8 cellular contexts compared by ENCODE assay signal in genomic region chr15:68553994-68554715, GRCh38. TPM values are rescaled to one million over a fixed set of nuclear protein-coding genes. Genes with fewer than 3 reads are reported as not detected.
DNase-seq lines count a peak whose midpoint lies in the region; ATAC-seq, FAIRE-seq and TF ChIP-seq lines count a peak whose summit lies in the region.

No MANE protein-coding gene starts in this region.

- H3K36me3 Mint-ChIP-seq in naive thymus-derived CD8-positive, alpha-beta T cell, result no peaks in the 10 kb centered on the region

- H3K27me3 ChIP-seq in endothelial cell of umbilical vein (ENCODE audit: control insufficient read depth in 2 of 2, insufficient read depth in 2 of 2, low read length in 2 of 2), result peaks cover 4 to 8% of the 10 kb centered on the region in 2 experiments
- no peaks in the 10 kb centered on the region for H3K27me3 ChIP-seq in thoracic aorta (replicated peaks; ENCODE audit: insufficient read depth)

- H4K20me1 ChIP-seq in endothelial cell of umbilical vein (replicated peaks; ENCODE audit: control insufficient read depth, extremely low read depth, insufficient read depth, low read length), result no peaks in the 10 kb centered on the region

- H3K4me3 ChIP-seq in endothelial cell of umbilical vein (replicated peaks in 1 of 3; ENCODE audit: insufficient read depth in 1 of 3, low read depth in 1 of 3, low read length in 3 of 3) (no peak overlapping the region), thoracic aorta (no peak overlapping the region)

- H3K27ac Mint-ChIP-seq in naive thymus-derived CD8-positive, alpha-beta T cell, result no peak overlapping the region

- POLR2A ChIA-PET in endothelial cell of umbilical vein (lab: Charles Lee), result interaction anchor here (1.1 kb wide), 1 partner anchor 322 kb away, joined by 4 read pairs; no protein-coding TSS in a partner anchor
- POLR2A ChIA-PET in naive thymus-derived CD8-positive, alpha-beta T cell (lab: Charles Lee), result no interaction called here

- CTCF ChIA-PET in endothelial cell of umbilical vein (lab: Charles Lee), result interaction anchor here (0.6 to 18.5 kb wide), 43 partner anchors 10 to 477 kb away, joined by 3 to 728 read pairs (median 4); no protein-coding TSS in a partner anchor

- H3K27ac ChIP-seq in endothelial cell of umbilical vein (ENCODE audit: insufficient read depth, low read depth, low read length) (no peak overlapping the region), thoracic aorta (no peak overlapping the region)

- H3K4me1 Mint-ChIP-seq in naive thymus-derived CD8-positive, alpha-beta T cell, result peaks cover 7 to 9% (median 8%) of the 10 kb centered on the region in 4 donors

- no peak overlapping the region for H3K9ac ChIP-seq in endothelial cell of umbilical vein (replicated peaks; ENCODE audit: extremely low read depth, insufficient read depth, low read length)

- no peak overlapping the region for H2AFZ ChIP-seq in endothelial cell of umbilical vein (ENCODE audit: low read depth, low read length)

- H3K4me2 ChIP-seq in endothelial cell of umbilical vein (ENCODE audit: insufficient read depth, low read length), result no peak overlapping the region

- dilution Hi-C loops in endothelial cell of umbilical vein (cut with MboI; ENCODE audit: extremely low pct_ligation_motif_present, low sequenced_read_pairs), result no loop called here

- H3K9me3 ChIP-seq in endothelial cell of umbilical vein (replicated peaks; ENCODE audit: control insufficient read depth, insufficient read depth, low read length) (no peaks in the 10 kb centered on the region), thoracic aorta (no peaks in the 10 kb centered on the region)

- intact Hi-C loops in endothelial cell of umbilical vein (cut with micrococcal nuclease), result loop anchor here (1.0 to 5.0 kb wide), 6 partner anchors 120 to 371 kb away; partner anchors contain the start of gene ANP32A

- peaks cover 37 to 74% (median 58%) of the 10 kb centered on the region in 5 donors for H3K27me3 Mint-ChIP-seq in naive thymus-derived CD8-positive, alpha-beta T cell

- DNase-seq in CD1c-positive myeloid dendritic cell (ENCODE audit: extremely low spot score) (peak; percentile 81), HK-2 (ENCODE audit: unreplicated experiment) (peak; percentile 54), NOMO-1 (lab: John Stamatoyannopoulos, UW; ENCODE audit: unreplicated experiment in 2 of 2) (peak; percentile 45 to 52), endothelial cell of umbilical vein (ENCODE audit: low read depth, low spot score) (peak; percentile 59), thoracic aorta (ENCODE audit: low spot score) (no peak)
- DNase-seq in activated CD8-positive, alpha-beta memory T cell treated with anti-CD3 and anti-CD28 coated beads, Interleukin-2, amount 50 U/mL, for 1 hour (ENCODE audit: extremely low read depth), result peak; percentile 10
- DNase-seq in naive thymus-derived CD8-positive, alpha-beta T cell, result peak in 9 of 10 donors; percentile 38 to 76 (median 51)

- H3K4me1 ChIP-seq in endothelial cell of umbilical vein (ENCODE audit: control insufficient read depth, extremely low read depth, insufficient read depth, low read length), result peaks cover 8% of the 10 kb centered on the region
- H3K4me1 ChIP-seq in thoracic aorta (ENCODE audit: control insufficient read depth in 1 of 2, low read depth in 2 of 2), result peaks cover 2 to 12% of the 10 kb centered on the region in 2 donors

- no peak for ATAC-seq in naive thymus-derived CD8-positive, alpha-beta T cell
- ATAC-seq in thoracic aorta (ENCODE audit: insufficient number of reproducible peaks, low FRiP score, low read depth), result no peak
- no peak for ATAC-seq in HG03378 (IDR thresholded peaks at IDR 0.05; ENCODE audit: unreplicated experiment)

- no TSS peak for BruUV-seq in endothelial cell of umbilical vein (replicated peaks; lab: Mats Ljungman, UMichigan)

- H3K36me3 ChIP-seq in endothelial cell of umbilical vein (ENCODE audit: control insufficient read depth in 2 of 2, extremely low read depth in 1 of 2, insufficient read depth in 2 of 2, low read length in 2 of 2), result no peaks in the 10 kb centered on the region
- H3K36me3 ChIP-seq in thoracic aorta, result no peaks in the 10 kb centered on the region

- TF ChIP-seq CTCF in endothelial cell of umbilical vein (IDR thresholded peaks at IDR 0.05; ENCODE audit: extremely low read depth in 1 of 2, insufficient read depth in 1 of 2, low read depth in 1 of 2, low read length in 2 of 2) (peak; percentile 71 to 78), thoracic aorta (IDR thresholded peaks at IDR 0.05) (peak; percentile 77)

- H3K4me3 Mint-ChIP-seq in naive thymus-derived CD8-positive, alpha-beta T cell, result no peak overlapping the region

- no peaks in the 10 kb centered on the region for H3K79me2 ChIP-seq in endothelial cell of umbilical vein (ENCODE audit: control insufficient read depth, insufficient read depth, low read length)

- FAIRE-seq in endothelial cell of umbilical vein (lab: Jason Lieb, UNC), result peak; percentile 59

- no peaks in the 10 kb centered on the region for H3K9me3 Mint-ChIP-seq in naive thymus-derived CD8-positive, alpha-beta T cell

- no peaks in the 10 kb centered on the region for H3K9me1 ChIP-seq in endothelial cell of umbilical vein (replicated peaks; ENCODE audit: control insufficient read depth, extremely low read depth, insufficient read depth, low read length)

- TF ChIP-seq POLR2A in endothelial cell of umbilical vein (IDR thresholded peaks at IDR 0.05; ENCODE audit: low read depth, low read length), result no peak

TF ChIP-seq in endothelial cell of umbilical vein, 7 proteins besides CTCF, POLR2A, EP300 and RAD21:
- TF ChIP-seq JUN (IDR thresholded peaks at IDR 0.05; ENCODE audit: borderline replicate concordance, insufficient read depth, insufficient read length, low read depth), result no peak
- TF ChIP-seq GATA2 (IDR thresholded peaks at IDR 0.05; ENCODE audit: insufficient read depth, insufficient read length, low read depth, low read length), result no peak
- no peak for TF ChIP-seq MYC (IDR thresholded peaks at IDR 0.05; ENCODE audit: low read depth, low read length)
- no peak for TF ChIP-seq MAX (IDR thresholded peaks at IDR 0.05; ENCODE audit: insufficient read depth, insufficient read length)
- no peak for TF ChIP-seq EZH2 (IDR thresholded peaks at IDR 0.05; ENCODE audit: borderline replicate concordance, low read depth, low read length, severe bottlenecking)
- TF ChIP-seq FOS (IDR thresholded peaks at IDR 0.05; ENCODE audit: borderline replicate concordance, insufficient read depth, low read length), result no peak
- TF ChIP-seq POLR2AphosphoS5 (IDR thresholded peaks at IDR 0.05; ENCODE audit: insufficient read depth, low read depth, low read length), result no peak

RNA-seq across cellular contexts. Expression of gene CORO2B, which starts 24.6 kb away (rescaled TPM):
- 2.9 and 3.7 TPM in 2 replicates for total RNA-seq in endothelial cell of umbilical vein
- 2.4 and 2.9 TPM in 2 replicates for polyA plus RNA-seq in endothelial cell of umbilical vein
- polyA plus RNA-seq in endothelial cell of umbilical vein (2011; cell fraction: cytosol; rRNA removed), result 2.0 and 2.2 TPM in 2 replicates
- polyA plus RNA-seq in endothelial cell of umbilical vein (2011; cell fraction: nucleus; rRNA removed), result 2.3 TPM in 2 replicates
- polyA plus RNA-seq in endothelial cell of umbilical vein (2012), result 0.50 and 1.1 TPM in 2 replicates
- 2.6 and 2.7 TPM in 2 replicates for polyA minus RNA-seq in endothelial cell of umbilical vein
- polyA minus RNA-seq in endothelial cell of umbilical vein (2011; cell fraction: cytosol; rRNA and poly(A)+ RNA removed), result not detected
- 0.91 and 1.3 TPM in 2 replicates for polyA minus RNA-seq in endothelial cell of umbilical vein (2011; cell fraction: nucleus; rRNA and poly(A)+ RNA removed)
- total RNA-seq in naive thymus-derived CD8-positive, alpha-beta T cell, result under 1 TPM; 0.44 to 0.73 TPM
- polyA plus RNA-seq in naive thymus-derived CD8-positive, alpha-beta T cell, result not detected
- total RNA-seq in thoracic aorta, result 1 to 10 TPM; 4.3 to 8.5 TPM
